In the genomic region with DNA sequence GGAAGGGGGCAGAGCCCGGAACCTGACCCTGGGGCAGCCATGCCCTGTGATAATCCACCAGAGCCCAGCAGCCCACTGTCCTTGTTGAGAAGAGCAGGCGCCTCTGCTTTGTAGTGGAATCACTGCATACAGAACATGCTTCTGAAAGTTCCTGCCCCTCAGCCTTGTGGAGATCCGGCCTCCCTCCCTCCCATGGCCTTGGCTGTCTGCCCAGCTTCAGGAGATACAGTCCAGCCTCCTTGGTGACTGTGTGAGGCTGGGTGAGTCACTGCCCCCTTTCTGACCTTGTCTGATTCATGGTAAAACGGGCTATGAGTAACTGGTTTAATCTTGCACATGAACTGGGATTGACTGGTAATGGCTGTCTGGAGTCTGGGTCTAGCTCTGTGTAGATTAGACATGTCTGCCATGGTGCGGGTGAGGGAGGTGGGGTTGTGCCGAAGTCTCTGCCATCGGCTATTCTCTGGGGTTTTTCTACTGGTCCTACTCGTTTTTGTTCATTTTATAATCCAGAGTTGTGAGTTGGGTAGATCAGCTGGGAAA, we compare ENCODE assay signal across 8 cellular contexts.
DNase-seq lines count a peak whose midpoint lies in the region; ATAC-seq, FAIRE-seq and TF ChIP-seq lines count a peak whose summit lies in the region.
"Not testable (repeated sequence)": the region's sequence is repeated elsewhere in the genome, so short reads cannot be mapped to it uniquely, and the experiment has no call there.

No MANE protein-coding gene starts in this region.

- H3K4me1 ChIP-seq in endothelial cell of umbilical vein (ENCODE audit: control insufficient read depth, extremely low read depth, insufficient read depth, low read length) (peaks cover 49% of the 10 kb centered on the region), tibial artery (peaks cover 0 to 55% (median 33%) of the 10 kb centered on the region in 4 donors)

- DNase-seq in Caki2 (ENCODE audit: low read depth) (peak; percentile 96), HS-27A (ENCODE audit: low read depth) (peak; percentile 85), RCC 7860 (ENCODE audit: low spot score) (peak; percentile 95), activated T-cell treated with anti-CD3 and anti-CD28 coated beads for 24 hours (ENCODE audit: low read depth) (peak; percentile 13), endothelial cell of umbilical vein (ENCODE audit: low read depth, low spot score) (peak; percentile 98), kidney glomerular epithelial cell (lab: John Stamatoyannopoulos, UW) (peak; percentile 84), sciatic nerve (ENCODE audit: low spot score) (peak; percentile 92), tibial artery (peak; percentile 98)

- peak; percentile 99 for FAIRE-seq in RCC 7860 (lab: Jason Lieb, UNC)
- peak; percentile 100 for FAIRE-seq in endothelial cell of umbilical vein (lab: Jason Lieb, UNC)

- BruUV-seq in endothelial cell of umbilical vein (replicated peaks; lab: Mats Ljungman, UMichigan): not testable (repeated sequence)

- H3K4me3 ChIP-seq in endothelial cell of umbilical vein (replicated peaks in 1 of 3; ENCODE audit: insufficient read depth in 1 of 3, low read depth in 1 of 3, low read length in 3 of 3): peak overlapping the region in 1 of 3 experiments; percentile 34
- not testable (repeated sequence) for H3K4me3 ChIP-seq in tibial artery

- H2AFZ ChIP-seq in endothelial cell of umbilical vein (ENCODE audit: low read depth, low read length): not testable (repeated sequence)

- not testable (repeated sequence) for H3K9me1 ChIP-seq in endothelial cell of umbilical vein (replicated peaks; ENCODE audit: control insufficient read depth, extremely low read depth, insufficient read depth, low read length)

- H3K79me2 ChIP-seq in endothelial cell of umbilical vein (ENCODE audit: control insufficient read depth, insufficient read depth, low read length): not testable (repeated sequence)

- dilution Hi-C loops in endothelial cell of umbilical vein (cut with MboI; ENCODE audit: extremely low pct_ligation_motif_present, low sequenced_read_pairs): not testable (repeated sequence)

- not testable (repeated sequence) for TF ChIP-seq CTCF in endothelial cell of umbilical vein (IDR thresholded peaks at IDR 0.05; ENCODE audit: extremely low read depth in 1 of 2, insufficient read depth in 1 of 2, low read depth in 1 of 2, low read length in 2 of 2); tibial artery (IDR thresholded peaks at IDR 0.05)

- intact Hi-C loops in endothelial cell of umbilical vein (cut with micrococcal nuclease); sciatic nerve (cut with DNase I); tibial artery (cut with DNase I; ENCODE audit: low total_unique reads): not testable (repeated sequence)

- H3K9ac ChIP-seq in endothelial cell of umbilical vein (replicated peaks; ENCODE audit: extremely low read depth, insufficient read depth, low read length): not testable (repeated sequence)

- peak; percentile 85 for ATAC-seq in sciatic nerve

- not testable (repeated sequence) for TF ChIP-seq POLR2A in endothelial cell of umbilical vein (IDR thresholded peaks at IDR 0.05; ENCODE audit: low read depth, low read length)

- H3K9me3 ChIP-seq in endothelial cell of umbilical vein (replicated peaks; ENCODE audit: control insufficient read depth, insufficient read depth, low read length); tibial artery: not testable (repeated sequence)

- not testable (repeated sequence) for H3K36me3 ChIP-seq in endothelial cell of umbilical vein (ENCODE audit: control insufficient read depth in 2 of 2, extremely low read depth in 1 of 2, insufficient read depth in 2 of 2, low read length in 2 of 2); tibial artery

- in situ Hi-C loops in Caki2 (cut with HindIII; ENCODE audit: low pct_unique_long_range_greater_than_20kb, low sequenced_read_pairs): not testable (repeated sequence)

- POLR2A ChIA-PET in endothelial cell of umbilical vein (lab: Charles Lee): not testable (repeated sequence)

- not testable (repeated sequence) for H4K20me1 ChIP-seq in endothelial cell of umbilical vein (replicated peaks; ENCODE audit: control insufficient read depth, extremely low read depth, insufficient read depth, low read length)

- not testable (repeated sequence) for H3K27me3 ChIP-seq in endothelial cell of umbilical vein (ENCODE audit: control insufficient read depth in 2 of 2, insufficient read depth in 2 of 2, low read length in 2 of 2); tibial artery

- CTCF ChIA-PET in endothelial cell of umbilical vein (lab: Charles Lee): not testable (repeated sequence)

- not testable (repeated sequence) for H3K4me2 ChIP-seq in endothelial cell of umbilical vein (ENCODE audit: insufficient read depth, low read length)

- H3K27ac ChIP-seq in endothelial cell of umbilical vein (ENCODE audit: insufficient read depth, low read depth, low read length) (peak overlapping the region; percentile 88), tibial artery (peak overlapping the region; percentile 69 to 70)

TF ChIP-seq in endothelial cell of umbilical vein, 7 proteins besides CTCF, POLR2A, EP300 and RAD21:
- TF ChIP-seq JUN (IDR thresholded peaks at IDR 0.05; ENCODE audit: borderline replicate concordance, insufficient read depth, insufficient read length, low read depth): peak; percentile 41
- TF ChIP-seq FOS (IDR thresholded peaks at IDR 0.05; ENCODE audit: borderline replicate concordance, insufficient read depth, low read length): peak; percentile 66
- peak; percentile 26 for TF ChIP-seq GATA2 (IDR thresholded peaks at IDR 0.05; ENCODE audit: insufficient read depth, insufficient read length, low read depth, low read length)
- peak; percentile 53 for TF ChIP-seq POLR2AphosphoS5 (IDR thresholded peaks at IDR 0.05; ENCODE audit: insufficient read depth, low read depth, low read length)

Comparison
In these comparisons a context has a peak if more than half of its experiments do, and no peak if none do; other contexts are left out.
1. DNase-seq: peak in every context shown above with its lines; median percentile 98 in endothelial cell of umbilical vein; 98 in tibial artery; 96 in Caki2; 95 in RCC 7860; 92 in sciatic nerve; 85 in HS-27A; 84 in kidney glomerular epithelial cell; 13 in activated T-cell treated with anti-CD3 and anti-CD28 coated beads for 24 hours.